In the genomic region with DNA sequence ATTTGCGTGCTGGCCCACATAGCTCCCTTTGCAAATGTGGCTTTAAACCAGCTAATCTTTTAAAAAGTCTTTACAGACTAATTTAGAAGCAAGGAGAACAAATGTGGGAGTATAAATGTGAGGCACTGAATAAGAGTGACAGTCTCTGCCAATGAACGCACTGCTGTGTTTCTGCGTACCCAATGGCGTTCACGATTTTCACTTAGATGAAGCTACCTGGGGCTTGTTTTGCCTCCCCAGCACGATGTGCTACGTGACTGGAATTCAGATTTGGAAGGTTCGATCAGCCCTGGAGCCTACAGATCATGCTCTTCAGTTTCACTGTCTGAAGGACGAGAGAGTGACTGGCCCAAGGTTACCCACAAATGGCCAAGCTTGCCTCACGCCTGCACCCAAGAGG, we compare ENCODE assay signal across 16 cellular contexts. TPM values are rescaled to one million over a fixed set of nuclear protein-coding genes. Genes with fewer than 3 reads are reported as not detected.
DNase-seq lines count a peak whose midpoint lies in the region; ATAC-seq and TF ChIP-seq lines count a peak whose summit lies in the region.
"Had no signal": no experiment of that assay in that cellular context is flagged by ENCODE, and none has a peak within 500 bp of the region (broad histone marks: within the 10 kb centered on the region; RNA-seq: fewer than 3 reads in every experiment).

No MANE protein-coding gene starts in this region.

- H3K4me3 Mint-ChIP-seq in CD8-positive, alpha-beta T cell, result no peak overlapping the region
- H3K4me3 Mint-ChIP-seq: CD14-positive monocyte; CD8-positive, alpha-beta memory T cell; HFFc6 had no signal

- no peaks in the 10 kb centered on the region for H3K4me1 Mint-ChIP-seq in CD8-positive, alpha-beta T cell (ENCODE audit: low read depth)
- H3K4me1 Mint-ChIP-seq: CD14-positive monocyte; CD8-positive, alpha-beta memory T cell had no signal

- POLR2A ChIA-PET in CD8-positive, alpha-beta T cell (lab: Charles Lee), result no interaction called here

- H3K36me3 ChIP-seq in CD8-positive, alpha-beta T cell (ENCODE audit: insufficient read depth, low read length), result no peaks in the 10 kb centered on the region

- H3K27me3 Mint-ChIP-seq in CD8-positive, alpha-beta T cell (ENCODE audit: low read depth), result peaks cover 23% of the 10 kb centered on the region

- ATAC-seq in CD8-positive, alpha-beta T cell, result no peak
- ATAC-seq in HG03342 (IDR thresholded peaks at IDR 0.05; ENCODE audit: unreplicated experiment), result no peak
- ATAC-seq: A549 had no signal

- H3K9me3 Mint-ChIP-seq in CD8-positive, alpha-beta T cell, result no peaks in the 10 kb centered on the region
- H3K9me3 Mint-ChIP-seq: HFFc6 had no signal

- DNase-seq in caudate nucleus (lab: John Stamatoyannopoulos, UW) (peak in 38 of 61 donors; percentile 16 to 95 (median 56)), iPS-NIHi11 (ENCODE audit: low spot score) (peak; percentile 1), superior temporal gyrus (ENCODE audit: extremely low spot score) (peak; percentile 65)
- no peak for DNase-seq in stimulated activated CD4-positive, alpha-beta T cell treated with anti-CD3 and anti-CD28 coated beads, Interleukin-2, amount 100 ng/mL, for 48 hours
- no peak for DNase-seq in CD8-positive, alpha-beta T cell
- DNase-seq: Caco-2; CD8-positive, alpha-beta memory T cell; DND-41; GDM1; GOT3; HCEC 1CT; HFFc6 had no signal

- intact Hi-C loops in CD8-positive, alpha-beta T cell (cut with DNase I, micrococcal nuclease), result no loop called here

- CTCF ChIA-PET in CD8-positive, alpha-beta T cell (lab: Charles Lee), result no interaction called here

- no peaks in the 10 kb centered on the region for H3K9me3 ChIP-seq in CD8-positive, alpha-beta T cell (ENCODE audit: low read length)
- H3K9me3 ChIP-seq: A549, Caco-2 had no signal

- no peak overlapping the region for H3K4me3 ChIP-seq in CD8-positive, alpha-beta T cell (ENCODE audit: low read depth, low read length)
- H3K4me3 ChIP-seq: A549 had no signal

- H3K27ac ChIP-seq in caudate nucleus (ENCODE audit: low read depth, low read length), result peak overlapping the region; percentile 92
- H3K27ac ChIP-seq in CD8-positive, alpha-beta T cell (ENCODE audit: low read depth, low read length), result no peak overlapping the region
- H3K27ac ChIP-seq: A549, HL-60 had no signal

- TF ChIP-seq CTCF in CD8-positive, alpha-beta T cell (IDR thresholded peaks at IDR 0.05), result no peak

- no peaks in the 10 kb centered on the region for H3K4me1 ChIP-seq in CD8-positive, alpha-beta T cell (ENCODE audit: insufficient read depth, low read length)
- H3K4me1 ChIP-seq: A549, Caco-2 had no signal

- H3K27ac Mint-ChIP-seq in CD8-positive, alpha-beta T cell, result no peak overlapping the region
- H3K27ac Mint-ChIP-seq: CD14-positive monocyte; CD8-positive, alpha-beta memory T cell; HFFc6 had no signal

- no peaks in the 10 kb centered on the region for H3K36me3 Mint-ChIP-seq in CD8-positive, alpha-beta T cell
- H3K36me3 Mint-ChIP-seq: CD14-positive monocyte; CD8-positive, alpha-beta memory T cell had no signal

- no peaks in the 10 kb centered on the region for H3K27me3 ChIP-seq in CD8-positive, alpha-beta T cell (ENCODE audit: insufficient read depth, low read length)

RNA-seq across cellular contexts. Expression of a gene that starts 10.8 kb away (rescaled TPM):
- under 1 TPM; 0.75 to 0.84 TPM for total RNA-seq in CD8-positive, alpha-beta T cell
- total RNA-seq: HFFc6 had no signal

Comparison
In these comparisons a context has a peak if more than half of its experiments do, and no peak if none do; other contexts are left out.
1. DNase-seq: peak in caudate nucleus (38 of 61), iPS-NIHi11 (single experiment) and superior temporal gyrus (single experiment); none in stimulated activated CD4-positive, alpha-beta T cell treated with anti-CD3 and anti-CD28 coated beads, Interleukin-2, amount 100 ng/mL, for 48 hours (0 of 2) and CD8-positive, alpha-beta T cell (0 of 7).